2 cellular contexts compared by ENCODE assay signal in the genomic region with DNA sequence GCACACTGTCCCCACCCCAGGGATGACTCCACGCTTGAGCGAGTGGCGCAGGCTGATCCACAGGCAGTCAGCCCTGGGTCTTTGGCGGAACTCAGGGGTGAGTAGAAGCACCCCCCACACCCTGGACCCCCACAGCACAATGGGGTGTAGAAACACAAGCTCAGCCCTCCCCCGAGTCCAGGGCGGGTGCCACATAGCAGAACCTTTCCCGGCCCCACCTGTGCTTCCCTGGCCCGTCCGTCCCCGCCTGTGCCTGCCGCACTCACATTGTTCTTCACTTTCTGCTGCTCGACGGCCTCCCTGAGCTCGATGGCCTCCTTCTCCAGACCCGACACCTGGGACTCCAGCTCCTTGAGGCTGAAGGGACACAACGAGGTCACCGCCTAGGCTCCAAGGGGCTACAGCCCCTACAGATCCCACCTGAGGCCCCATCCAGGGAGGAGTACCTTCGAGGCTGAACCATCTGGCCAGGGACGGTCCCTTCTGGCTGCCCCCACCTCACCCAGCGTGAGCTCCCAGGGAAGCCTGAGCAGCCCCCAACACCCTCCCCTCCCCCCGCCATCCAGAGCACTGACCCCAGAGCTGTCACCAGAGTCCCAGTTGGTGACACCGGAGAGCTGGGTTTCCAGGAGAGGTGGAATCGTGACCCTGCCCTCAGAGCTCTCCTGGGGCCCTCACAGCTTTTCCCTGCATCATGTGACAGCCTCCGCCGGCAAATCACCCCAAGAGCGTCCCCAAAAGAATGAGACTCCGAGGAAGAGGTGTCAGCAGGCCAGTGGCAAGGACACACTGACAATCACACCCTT.
TF ChIP-seq lines count a peak whose summit lies in the region.

No MANE protein-coding gene starts in this region.

TF ChIP-seq in SK-N-SH, 30 proteins besides CTCF, POLR2A, EP300 and RAD21 (continued from another document):
- no peak for TF ChIP-seq GATA2 (CRISPR knock-in tag; IDR thresholded peaks at IDR 0.05)
- no peak for TF ChIP-seq NRF1 (IDR thresholded peaks at IDR 0.05; ENCODE audit: low read depth, low read length)
- TF ChIP-seq TCF12 (IDR thresholded peaks at IDR 0.05) = no peak
- TF ChIP-seq FOSL2 (IDR thresholded peaks at IDR 0.05; ENCODE audit: borderline replicate concordance, low read depth) = no peak
- TF ChIP-seq, protein P1, sequence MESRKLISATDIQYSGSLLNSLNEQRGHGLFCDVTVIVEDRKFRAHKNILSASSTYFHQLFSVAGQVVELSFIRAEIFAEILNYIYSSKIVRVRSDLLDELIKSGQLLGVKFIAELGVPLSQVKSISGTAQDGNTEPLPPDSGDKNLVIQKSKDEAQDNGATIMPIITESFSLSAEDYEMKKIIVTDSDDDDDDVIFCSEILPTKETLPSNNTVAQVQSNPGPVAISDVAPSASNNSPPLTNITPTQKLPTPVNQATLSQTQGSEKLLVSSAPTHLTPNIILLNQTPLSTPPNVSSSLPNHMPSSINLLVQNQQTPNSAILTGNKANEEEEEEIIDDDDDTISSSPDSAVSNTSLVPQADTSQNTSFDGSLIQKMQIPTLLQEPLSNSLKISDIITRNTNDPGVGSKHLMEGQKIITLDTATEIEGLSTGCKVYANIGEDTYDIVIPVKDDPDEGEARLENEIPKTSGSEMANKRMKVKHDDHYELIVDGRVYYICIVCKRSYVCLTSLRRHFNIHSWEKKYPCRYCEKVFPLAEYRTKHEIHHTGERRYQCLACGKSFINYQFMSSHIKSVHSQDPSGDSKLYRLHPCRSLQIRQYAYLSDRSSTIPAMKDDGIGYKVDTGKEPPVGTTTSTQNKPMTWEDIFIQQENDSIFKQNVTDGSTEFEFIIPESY (IDR thresholded peaks at IDR 0.05; ENCODE audit: borderline replicate concordance, low read depth) = no peak
- TF ChIP-seq RCOR1 (IDR thresholded peaks at IDR 0.05; ENCODE audit: low read length) = no peak
- no peak for TF ChIP-seq TAF1 (IDR thresholded peaks at IDR 0.05; ENCODE audit: borderline replicate concordance, low read depth, low read length)
- TF ChIP-seq, protein P2, sequence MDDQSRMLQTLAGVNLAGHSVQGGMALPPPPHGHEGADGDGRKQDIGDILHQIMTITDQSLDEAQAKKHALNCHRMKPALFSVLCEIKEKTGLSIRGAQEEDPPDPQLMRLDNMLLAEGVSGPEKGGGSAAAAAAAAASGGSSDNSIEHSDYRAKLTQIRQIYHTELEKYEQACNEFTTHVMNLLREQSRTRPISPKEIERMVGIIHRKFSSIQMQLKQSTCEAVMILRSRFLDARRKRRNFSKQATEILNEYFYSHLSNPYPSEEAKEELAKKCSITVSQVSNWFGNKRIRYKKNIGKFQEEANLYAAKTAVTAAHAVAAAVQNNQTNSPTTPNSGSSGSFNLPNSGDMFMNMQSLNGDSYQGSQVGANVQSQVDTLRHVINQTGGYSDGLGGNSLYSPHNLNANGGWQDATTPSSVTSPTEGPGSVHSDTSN (IDR thresholded peaks at IDR 0.05) = no peak
- TF ChIP-seq MXI1 (IDR thresholded peaks at IDR 0.05; ENCODE audit: low read depth, low read length) = no peak
- TF ChIP-seq, protein P3, sequence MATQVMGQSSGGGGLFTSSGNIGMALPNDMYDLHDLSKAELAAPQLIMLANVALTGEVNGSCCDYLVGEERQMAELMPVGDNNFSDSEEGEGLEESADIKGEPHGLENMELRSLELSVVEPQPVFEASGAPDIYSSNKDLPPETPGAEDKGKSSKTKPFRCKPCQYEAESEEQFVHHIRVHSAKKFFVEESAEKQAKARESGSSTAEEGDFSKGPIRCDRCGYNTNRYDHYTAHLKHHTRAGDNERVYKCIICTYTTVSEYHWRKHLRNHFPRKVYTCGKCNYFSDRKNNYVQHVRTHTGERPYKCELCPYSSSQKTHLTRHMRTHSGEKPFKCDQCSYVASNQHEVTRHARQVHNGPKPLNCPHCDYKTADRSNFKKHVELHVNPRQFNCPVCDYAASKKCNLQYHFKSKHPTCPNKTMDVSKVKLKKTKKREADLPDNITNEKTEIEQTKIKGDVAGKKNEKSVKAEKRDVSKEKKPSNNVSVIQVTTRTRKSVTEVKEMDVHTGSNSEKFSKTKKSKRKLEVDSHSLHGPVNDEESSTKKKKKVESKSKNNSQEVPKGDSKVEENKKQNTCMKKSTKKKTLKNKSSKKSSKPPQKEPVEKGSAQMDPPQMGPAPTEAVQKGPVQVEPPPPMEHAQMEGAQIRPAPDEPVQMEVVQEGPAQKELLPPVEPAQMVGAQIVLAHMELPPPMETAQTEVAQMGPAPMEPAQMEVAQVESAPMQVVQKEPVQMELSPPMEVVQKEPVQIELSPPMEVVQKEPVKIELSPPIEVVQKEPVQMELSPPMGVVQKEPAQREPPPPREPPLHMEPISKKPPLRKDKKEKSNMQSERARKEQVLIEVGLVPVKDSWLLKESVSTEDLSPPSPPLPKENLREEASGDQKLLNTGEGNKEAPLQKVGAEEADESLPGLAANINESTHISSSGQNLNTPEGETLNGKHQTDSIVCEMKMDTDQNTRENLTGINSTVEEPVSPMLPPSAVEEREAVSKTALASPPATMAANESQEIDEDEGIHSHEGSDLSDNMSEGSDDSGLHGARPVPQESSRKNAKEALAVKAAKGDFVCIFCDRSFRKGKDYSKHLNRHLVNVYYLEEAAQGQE (IDR thresholded peaks at IDR 0.05; ENCODE audit: low read depth, low read length) = no peak
- TF ChIP-seq SMC3 (IDR thresholded peaks at IDR 0.05; ENCODE audit: low read depth, low read length) = no peak
- no peak for TF ChIP-seq JUND (IDR thresholded peaks at IDR 0.05)
- TF ChIP-seq, protein P4, sequence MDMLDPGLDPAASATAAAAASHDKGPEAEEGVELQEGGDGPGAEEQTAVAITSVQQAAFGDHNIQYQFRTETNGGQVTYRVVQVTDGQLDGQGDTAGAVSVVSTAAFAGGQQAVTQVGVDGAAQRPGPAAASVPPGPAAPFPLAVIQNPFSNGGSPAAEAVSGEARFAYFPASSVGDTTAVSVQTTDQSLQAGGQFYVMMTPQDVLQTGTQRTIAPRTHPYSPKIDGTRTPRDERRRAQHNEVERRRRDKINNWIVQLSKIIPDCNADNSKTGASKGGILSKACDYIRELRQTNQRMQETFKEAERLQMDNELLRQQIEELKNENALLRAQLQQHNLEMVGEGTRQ (IDR thresholded peaks at IDR 0.05; ENCODE audit: borderline replicate concordance, low read depth, low read length) = no peak
- TF ChIP-seq RXRA (IDR thresholded peaks at IDR 0.05; ENCODE audit: borderline replicate concordance, low read depth) = no peak
- no peak for TF ChIP-seq TEAD4 (IDR thresholded peaks at IDR 0.05; ENCODE audit: borderline replicate concordance, insufficient read depth)
- no peak for TF ChIP-seq ELF1 (IDR thresholded peaks at IDR 0.05)

TF ChIP-seq in SK-N-SH treated with all-trans-retinoic acid at 6 μM for 48 hours, 23 proteins besides CTCF, POLR2A, EP300 and RAD21:
- TF ChIP-seq, protein P5, sequence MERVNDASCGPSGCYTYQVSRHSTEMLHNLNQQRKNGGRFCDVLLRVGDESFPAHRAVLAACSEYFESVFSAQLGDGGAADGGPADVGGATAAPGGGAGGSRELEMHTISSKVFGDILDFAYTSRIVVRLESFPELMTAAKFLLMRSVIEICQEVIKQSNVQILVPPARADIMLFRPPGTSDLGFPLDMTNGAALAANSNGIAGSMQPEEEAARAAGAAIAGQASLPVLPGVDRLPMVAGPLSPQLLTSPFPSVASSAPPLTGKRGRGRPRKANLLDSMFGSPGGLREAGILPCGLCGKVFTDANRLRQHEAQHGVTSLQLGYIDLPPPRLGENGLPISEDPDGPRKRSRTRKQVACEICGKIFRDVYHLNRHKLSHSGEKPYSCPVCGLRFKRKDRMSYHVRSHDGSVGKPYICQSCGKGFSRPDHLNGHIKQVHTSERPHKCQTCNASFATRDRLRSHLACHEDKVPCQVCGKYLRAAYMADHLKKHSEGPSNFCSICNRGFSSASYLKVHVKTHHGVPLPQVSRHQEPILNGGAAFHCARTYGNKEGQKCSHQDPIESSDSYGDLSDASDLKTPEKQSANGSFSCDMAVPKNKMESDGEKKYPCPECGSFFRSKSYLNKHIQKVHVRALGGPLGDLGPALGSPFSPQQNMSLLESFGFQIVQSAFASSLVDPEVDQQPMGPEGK (CRISPR knock-in tag; IDR thresholded peaks at IDR 0.05; ENCODE audit: borderline replicate concordance) = no peak
- TF ChIP-seq, protein P6, sequence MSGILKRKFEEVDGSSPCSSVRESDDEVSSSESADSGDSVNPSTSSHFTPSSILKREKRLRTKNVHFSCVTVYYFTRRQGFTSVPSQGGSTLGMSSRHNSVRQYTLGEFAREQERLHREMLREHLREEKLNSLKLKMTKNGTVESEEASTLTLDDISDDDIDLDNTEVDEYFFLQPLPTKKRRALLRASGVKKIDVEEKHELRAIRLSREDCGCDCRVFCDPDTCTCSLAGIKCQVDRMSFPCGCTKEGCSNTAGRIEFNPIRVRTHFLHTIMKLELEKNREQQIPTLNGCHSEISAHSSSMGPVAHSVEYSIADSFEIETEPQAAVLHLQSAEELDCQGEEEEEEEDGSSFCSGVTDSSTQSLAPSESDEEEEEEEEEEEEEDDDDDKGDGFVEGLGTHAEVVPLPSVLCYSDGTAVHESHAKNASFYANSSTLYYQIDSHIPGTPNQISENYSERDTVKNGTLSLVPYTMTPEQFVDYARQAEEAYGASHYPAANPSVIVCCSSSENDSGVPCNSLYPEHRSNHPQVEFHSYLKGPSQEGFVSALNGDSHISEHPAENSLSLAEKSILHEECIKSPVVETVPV (CRISPR knock-in tag; IDR thresholded peaks at IDR 0.05) = no peak
- no peak for TF ChIP-seq ZC3H10 (CRISPR knock-in tag; IDR thresholded peaks at IDR 0.05)
- TF ChIP-seq, protein P7, sequence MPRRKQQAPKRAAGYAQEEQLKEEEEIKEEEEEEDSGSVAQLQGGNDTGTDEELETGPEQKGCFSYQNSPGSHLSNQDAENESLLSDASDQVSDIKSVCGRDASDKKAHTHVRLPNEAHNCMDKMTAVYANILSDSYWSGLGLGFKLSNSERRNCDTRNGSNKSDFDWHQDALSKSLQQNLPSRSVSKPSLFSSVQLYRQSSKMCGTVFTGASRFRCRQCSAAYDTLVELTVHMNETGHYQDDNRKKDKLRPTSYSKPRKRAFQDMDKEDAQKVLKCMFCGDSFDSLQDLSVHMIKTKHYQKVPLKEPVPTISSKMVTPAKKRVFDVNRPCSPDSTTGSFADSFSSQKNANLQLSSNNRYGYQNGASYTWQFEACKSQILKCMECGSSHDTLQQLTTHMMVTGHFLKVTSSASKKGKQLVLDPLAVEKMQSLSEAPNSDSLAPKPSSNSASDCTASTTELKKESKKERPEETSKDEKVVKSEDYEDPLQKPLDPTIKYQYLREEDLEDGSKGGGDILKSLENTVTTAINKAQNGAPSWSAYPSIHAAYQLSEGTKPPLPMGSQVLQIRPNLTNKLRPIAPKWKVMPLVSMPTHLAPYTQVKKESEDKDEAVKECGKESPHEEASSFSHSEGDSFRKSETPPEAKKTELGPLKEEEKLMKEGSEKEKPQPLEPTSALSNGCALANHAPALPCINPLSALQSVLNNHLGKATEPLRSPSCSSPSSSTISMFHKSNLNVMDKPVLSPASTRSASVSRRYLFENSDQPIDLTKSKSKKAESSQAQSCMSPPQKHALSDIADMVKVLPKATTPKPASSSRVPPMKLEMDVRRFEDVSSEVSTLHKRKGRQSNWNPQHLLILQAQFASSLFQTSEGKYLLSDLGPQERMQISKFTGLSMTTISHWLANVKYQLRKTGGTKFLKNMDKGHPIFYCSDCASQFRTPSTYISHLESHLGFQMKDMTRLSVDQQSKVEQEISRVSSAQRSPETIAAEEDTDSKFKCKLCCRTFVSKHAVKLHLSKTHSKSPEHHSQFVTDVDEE (CRISPR knock-in tag; IDR thresholded peaks at IDR 0.05) = no peak
- no peak for TF ChIP-seq ZNF8 (CRISPR knock-in tag; IDR thresholded peaks at IDR 0.05)
- TF ChIP-seq, protein P8, sequence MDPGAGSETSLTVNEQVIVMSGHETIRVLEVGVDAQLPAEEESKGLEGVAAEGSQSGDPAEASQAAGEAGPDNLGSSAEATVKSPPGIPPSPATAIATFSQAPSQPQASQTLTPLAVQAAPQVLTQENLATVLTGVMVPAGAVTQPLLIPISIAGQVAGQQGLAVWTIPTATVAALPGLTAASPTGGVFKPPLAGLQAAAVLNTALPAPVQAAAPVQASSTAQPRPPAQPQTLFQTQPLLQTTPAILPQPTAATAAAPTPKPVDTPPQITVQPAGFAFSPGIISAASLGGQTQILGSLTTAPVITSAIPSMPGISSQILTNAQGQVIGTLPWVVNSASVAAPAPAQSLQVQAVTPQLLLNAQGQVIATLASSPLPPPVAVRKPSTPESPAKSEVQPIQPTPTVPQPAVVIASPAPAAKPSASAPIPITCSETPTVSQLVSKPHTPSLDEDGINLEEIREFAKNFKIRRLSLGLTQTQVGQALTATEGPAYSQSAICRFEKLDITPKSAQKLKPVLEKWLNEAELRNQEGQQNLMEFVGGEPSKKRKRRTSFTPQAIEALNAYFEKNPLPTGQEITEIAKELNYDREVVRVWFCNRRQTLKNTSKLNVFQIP (CRISPR knock-in tag; IDR thresholded peaks at IDR 0.05; ENCODE audit: borderline replicate concordance, low read depth) = no peak
- TF ChIP-seq ESRRG (CRISPR knock-in tag; IDR thresholded peaks at IDR 0.05) = no peak
TF ChIP-seq in SK-N-SH treated with all-trans-retinoic acid at 6 μM for 48 hours: peak in this region for 0.
